Comparison of ENCODE assay signal across 1 cellular context in the genomic region with DNA sequence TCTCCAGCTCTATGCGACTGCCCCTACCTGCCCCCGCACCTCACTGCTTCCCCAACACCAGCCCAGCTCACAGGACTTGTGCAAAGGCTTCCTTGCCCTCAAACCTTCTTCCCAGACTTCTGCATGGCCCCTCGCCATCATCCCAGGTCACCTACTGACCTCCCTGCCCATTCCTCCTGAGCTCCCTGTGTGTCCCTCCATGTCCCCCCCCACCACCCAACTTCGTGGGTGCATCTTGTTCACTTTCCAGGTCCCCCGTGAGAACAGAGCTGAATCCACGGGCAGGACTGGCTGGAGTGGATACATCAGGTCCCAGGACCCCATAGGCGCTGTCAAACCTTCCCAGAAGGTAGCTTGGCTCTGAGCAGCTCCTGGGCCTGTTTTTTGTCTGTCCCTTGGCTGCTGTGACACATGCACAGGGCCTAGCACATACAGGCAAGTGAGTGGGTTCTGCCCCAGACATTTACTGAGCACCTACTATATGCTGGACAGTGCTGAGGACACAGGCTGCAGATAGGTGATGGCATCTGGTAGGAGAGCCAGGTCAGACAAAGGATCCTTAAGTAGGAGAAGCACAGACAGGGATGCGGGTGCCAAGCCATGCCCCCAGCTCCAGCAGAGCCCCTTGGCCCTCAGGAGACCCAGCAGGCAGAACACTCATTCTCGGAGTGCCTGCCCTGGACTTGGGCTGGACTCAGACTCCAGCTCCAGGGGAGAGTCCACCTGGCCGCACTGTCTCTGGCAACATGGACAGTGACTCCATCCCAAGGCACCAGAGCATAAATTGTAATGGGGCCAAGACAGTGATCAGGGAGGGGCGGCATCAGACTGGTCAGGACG.
TF ChIP-seq lines count a peak whose summit lies in the region.

No MANE protein-coding gene starts in this region.

TF ChIP-seq in HCT116, 20 proteins besides CTCF, POLR2A, EP300 and RAD21 (continued from another document):
- TF ChIP-seq, protein P1, sequence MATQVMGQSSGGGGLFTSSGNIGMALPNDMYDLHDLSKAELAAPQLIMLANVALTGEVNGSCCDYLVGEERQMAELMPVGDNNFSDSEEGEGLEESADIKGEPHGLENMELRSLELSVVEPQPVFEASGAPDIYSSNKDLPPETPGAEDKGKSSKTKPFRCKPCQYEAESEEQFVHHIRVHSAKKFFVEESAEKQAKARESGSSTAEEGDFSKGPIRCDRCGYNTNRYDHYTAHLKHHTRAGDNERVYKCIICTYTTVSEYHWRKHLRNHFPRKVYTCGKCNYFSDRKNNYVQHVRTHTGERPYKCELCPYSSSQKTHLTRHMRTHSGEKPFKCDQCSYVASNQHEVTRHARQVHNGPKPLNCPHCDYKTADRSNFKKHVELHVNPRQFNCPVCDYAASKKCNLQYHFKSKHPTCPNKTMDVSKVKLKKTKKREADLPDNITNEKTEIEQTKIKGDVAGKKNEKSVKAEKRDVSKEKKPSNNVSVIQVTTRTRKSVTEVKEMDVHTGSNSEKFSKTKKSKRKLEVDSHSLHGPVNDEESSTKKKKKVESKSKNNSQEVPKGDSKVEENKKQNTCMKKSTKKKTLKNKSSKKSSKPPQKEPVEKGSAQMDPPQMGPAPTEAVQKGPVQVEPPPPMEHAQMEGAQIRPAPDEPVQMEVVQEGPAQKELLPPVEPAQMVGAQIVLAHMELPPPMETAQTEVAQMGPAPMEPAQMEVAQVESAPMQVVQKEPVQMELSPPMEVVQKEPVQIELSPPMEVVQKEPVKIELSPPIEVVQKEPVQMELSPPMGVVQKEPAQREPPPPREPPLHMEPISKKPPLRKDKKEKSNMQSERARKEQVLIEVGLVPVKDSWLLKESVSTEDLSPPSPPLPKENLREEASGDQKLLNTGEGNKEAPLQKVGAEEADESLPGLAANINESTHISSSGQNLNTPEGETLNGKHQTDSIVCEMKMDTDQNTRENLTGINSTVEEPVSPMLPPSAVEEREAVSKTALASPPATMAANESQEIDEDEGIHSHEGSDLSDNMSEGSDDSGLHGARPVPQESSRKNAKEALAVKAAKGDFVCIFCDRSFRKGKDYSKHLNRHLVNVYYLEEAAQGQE (IDR thresholded peaks at IDR 0.05; ENCODE audit: low read depth), result no peak
- TF ChIP-seq EZH2 (IDR thresholded peaks at IDR 0.05) (no peak), ZFX (IDR thresholded peaks at IDR 0.05) (no peak), EZH2phosphoT487 (IDR thresholded peaks at IDR 0.05; ENCODE audit: borderline replicate concordance) (no peak), FOSL1 (IDR thresholded peaks at IDR 0.05; ENCODE audit: low read depth) (no peak), SIN3A (IDR thresholded peaks at IDR 0.05; ENCODE audit: low read depth) (no peak), ZNF274 (IDR thresholded peaks at IDR 0.05; ENCODE audit: low read depth, low read length) (no peak), POLR2AphosphoS5 (IDR thresholded peaks at IDR 0.05; ENCODE audit: low read depth, low read length) (no peak), CEBPB (IDR thresholded peaks at IDR 0.05; ENCODE audit: low read depth) (no peak), ELF1 (IDR thresholded peaks at IDR 0.05; ENCODE audit: borderline replicate concordance, low read depth) (no peak)
- TF ChIP-seq, protein P2, sequence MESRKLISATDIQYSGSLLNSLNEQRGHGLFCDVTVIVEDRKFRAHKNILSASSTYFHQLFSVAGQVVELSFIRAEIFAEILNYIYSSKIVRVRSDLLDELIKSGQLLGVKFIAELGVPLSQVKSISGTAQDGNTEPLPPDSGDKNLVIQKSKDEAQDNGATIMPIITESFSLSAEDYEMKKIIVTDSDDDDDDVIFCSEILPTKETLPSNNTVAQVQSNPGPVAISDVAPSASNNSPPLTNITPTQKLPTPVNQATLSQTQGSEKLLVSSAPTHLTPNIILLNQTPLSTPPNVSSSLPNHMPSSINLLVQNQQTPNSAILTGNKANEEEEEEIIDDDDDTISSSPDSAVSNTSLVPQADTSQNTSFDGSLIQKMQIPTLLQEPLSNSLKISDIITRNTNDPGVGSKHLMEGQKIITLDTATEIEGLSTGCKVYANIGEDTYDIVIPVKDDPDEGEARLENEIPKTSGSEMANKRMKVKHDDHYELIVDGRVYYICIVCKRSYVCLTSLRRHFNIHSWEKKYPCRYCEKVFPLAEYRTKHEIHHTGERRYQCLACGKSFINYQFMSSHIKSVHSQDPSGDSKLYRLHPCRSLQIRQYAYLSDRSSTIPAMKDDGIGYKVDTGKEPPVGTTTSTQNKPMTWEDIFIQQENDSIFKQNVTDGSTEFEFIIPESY (IDR thresholded peaks at IDR 0.05; ENCODE audit: extremely low read depth, insufficient replicate concordance, low read length), result no peak
